ENCODE assay signal across 26 cellular contexts in the genomic region with DNA sequence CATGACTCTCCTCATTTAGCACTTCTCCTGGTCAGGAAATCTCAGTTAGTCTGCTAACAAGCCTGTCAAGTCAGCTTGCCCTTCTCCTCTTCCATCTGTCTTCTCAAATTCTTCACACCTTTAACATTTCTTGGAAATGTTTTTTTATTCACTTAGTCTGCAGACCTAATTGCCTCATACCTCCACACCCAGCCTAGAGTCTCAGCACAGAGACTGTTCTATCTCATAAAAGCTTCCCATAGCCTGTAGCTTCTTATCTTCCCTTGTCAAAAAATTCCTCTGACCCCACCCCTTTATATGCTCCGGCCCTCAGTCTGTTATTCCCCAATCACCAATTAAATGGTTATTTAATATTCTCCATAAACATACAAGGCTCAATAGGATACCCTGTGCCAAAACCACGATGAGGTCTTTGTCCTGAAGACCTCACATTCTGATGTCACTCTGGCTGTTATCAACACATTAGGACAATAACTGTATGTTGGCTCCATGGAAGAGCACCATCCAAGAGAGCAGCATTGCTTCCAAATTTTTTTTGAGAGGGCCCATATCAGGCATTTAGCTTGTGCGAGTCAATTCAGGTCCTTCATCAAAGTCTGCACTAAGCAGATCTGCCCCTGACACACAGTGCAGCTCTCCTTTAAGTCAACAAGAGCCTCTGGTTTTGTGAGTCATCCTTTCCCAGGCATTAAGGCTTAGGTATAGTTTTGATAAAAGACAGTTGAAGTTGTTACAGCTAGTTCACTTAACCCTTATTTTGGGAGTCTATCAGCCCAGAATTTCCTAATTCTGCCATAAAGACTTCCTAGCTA.
DNase-seq lines count a peak whose midpoint lies in the region; ATAC-seq, FAIRE-seq and TF ChIP-seq lines count a peak whose summit lies in the region.
"Had no signal": no experiment of that assay in that cellular context is flagged by ENCODE, and none has a peak within 500 bp of the region (broad histone marks: within the 10 kb centered on the region; RNA-seq: fewer than 3 reads in every experiment).

No MANE protein-coding gene starts in this region.

- no peaks in the 10 kb centered on the region for H3K36me3 Mint-ChIP-seq in activated naive CD8-positive, alpha-beta T cell treated with anti-CD3 and anti-CD28 coated beads, Interleukin-2, amount 50 U/mL, for 24 hours (ENCODE audit: low read depth)
- H3K36me3 Mint-ChIP-seq: activated naive CD4-positive, alpha-beta T cell treated with anti-CD3 and anti-CD28 coated beads, Interleukin-2, amount 50 U/mL, for 24 hours; CD8-positive, alpha-beta memory T cell had no signal

- no peaks in the 10 kb centered on the region for H3K36me3 ChIP-seq in endothelial cell of umbilical vein (ENCODE audit: control insufficient read depth in 2 of 2, extremely low read depth in 1 of 2, insufficient read depth in 2 of 2, low read length in 2 of 2)
- no peaks in the 10 kb centered on the region for H3K36me3 ChIP-seq in mesodermal cell (ENCODE audit: control insufficient read depth, insufficient read depth, low read length)
- H3K36me3 ChIP-seq: cardiac muscle cell, esophagus muscularis mucosa, lower lobe of right lung, ovary, sigmoid colon, tibial nerve had no signal

- H3K9me1 ChIP-seq in endothelial cell of umbilical vein (replicated peaks; ENCODE audit: control insufficient read depth, extremely low read depth, insufficient read depth, low read length), result no peaks in the 10 kb centered on the region

- dilution Hi-C loops in endothelial cell of umbilical vein (cut with MboI; ENCODE audit: extremely low pct_ligation_motif_present, low sequenced_read_pairs), result no loop called here

- H3K27ac Mint-ChIP-seq in activated naive CD8-positive, alpha-beta T cell treated with anti-CD3 and anti-CD28 coated beads, Interleukin-2, amount 50 U/mL, for 24 hours, result no peak overlapping the region
- H3K27ac Mint-ChIP-seq: activated B cell treated with CpG ODN at 0.5 μM for 24 hours; activated CD8-positive, alpha-beta T cell treated with anti-CD3 and anti-CD28 coated beads, Interleukin-2, amount 10 ng/mL, durations not matched to agents 7 days and 5 days; activated naive CD4-positive, alpha-beta T cell treated with anti-CD3 and anti-CD28 coated beads, Interleukin-2, amount 50 U/mL, for 24 hours; CD8-positive, alpha-beta memory T cell; GM23338 had no signal

- BruUV-seq in endothelial cell of umbilical vein (replicated peaks; lab: Mats Ljungman, UMichigan), result no TSS peak

- no peak overlapping the region for H3K4me3 Mint-ChIP-seq in activated naive CD8-positive, alpha-beta T cell treated with anti-CD3 and anti-CD28 coated beads, Interleukin-2, amount 50 U/mL, for 24 hours
- H3K4me3 Mint-ChIP-seq: activated B cell treated with CpG ODN at 0.5 μM for 24 hours; activated CD8-positive, alpha-beta T cell treated with anti-CD3 and anti-CD28 coated beads, Interleukin-2, amount 10 ng/mL, durations not matched to agents 7 days and 5 days; activated naive CD4-positive, alpha-beta T cell treated with anti-CD3 and anti-CD28 coated beads, Interleukin-2, amount 50 U/mL, for 24 hours; activated T-cell treated with anti-CD3 and anti-CD28 coated beads, Interleukin-2, amount 50 U/mL, for 4 hours; CD8-positive, alpha-beta memory T cell; GM23338 had no signal

- no peak for TF ChIP-seq CTCF in endothelial cell of umbilical vein (IDR thresholded peaks at IDR 0.05; ENCODE audit: extremely low read depth in 1 of 2, insufficient read depth in 1 of 2, low read depth in 1 of 2, low read length in 2 of 2)

- ATAC-seq in HG03442 (IDR thresholded peaks at IDR 0.05; ENCODE audit: unreplicated experiment) (no peak), Right ventricle myocardium superior (ENCODE audit: poor library complexity) (no peak)
- no peak for ATAC-seq in activated naive CD8-positive, alpha-beta T cell treated with anti-CD3 and anti-CD28 coated beads, Interleukin-2, amount 50 U/mL, for 24 hours
- ATAC-seq: activated CD8-positive, alpha-beta T cell treated with anti-CD3 and anti-CD28 coated beads, Interleukin-2, amount 10 ng/mL, durations not matched to agents 7 days and 5 days; activated T-cell treated with anti-CD3 and anti-CD28 coated beads, Interleukin-2, amount 50 U/mL, for 4 hours; GM23338; lower lobe of right lung; stimulated activated naive CD8-positive, alpha-beta T cell treated with anti-CD3 and anti-CD28 coated beads, Interleukin-15, Interleukin-2, amounts not matched to agents 100 U/mL and 50 U/mL, for 24 hours had no signal

- H3K9ac ChIP-seq in endothelial cell of umbilical vein (replicated peaks; ENCODE audit: extremely low read depth, insufficient read depth, low read length), result no peak overlapping the region

- H4K20me1 ChIP-seq in endothelial cell of umbilical vein (replicated peaks; ENCODE audit: control insufficient read depth, extremely low read depth, insufficient read depth, low read length), result no peaks in the 10 kb centered on the region

- POLR2A ChIA-PET in endothelial cell of umbilical vein (lab: Charles Lee), result no interaction called here

- H3K4me3 ChIP-seq in endothelial cell of umbilical vein (replicated peaks in 1 of 3; ENCODE audit: insufficient read depth in 1 of 3, low read depth in 1 of 3, low read length in 3 of 3) (no peak overlapping the region), mesodermal cell (ENCODE audit: extremely low read depth, insufficient read depth, low read length, poor library complexity, severe bottlenecking) (no peak overlapping the region)
- H3K4me3 ChIP-seq: cardiac muscle cell, esophagus muscularis mucosa, GM23338, lower lobe of right lung, ovary, PC-9, sigmoid colon, tibial nerve had no signal

- WGBS in mesodermal cell (ENCODE audit: insufficient coverage in 2 of 2), 2 experiments, result 83 to 89% methylated on average over 2 of the region's 3 CpGs

- in situ Hi-C loops in ACHN (cut with HindIII; ENCODE audit: low pct_ligation_motif_present, low pct_unique_long_range_greater_than_20kb, low sequenced_read_pairs), result no loop called here

- DNase-seq in Daoy (ENCODE audit: low read depth) (peak; percentile 56), OCI-M1 (lab: John Stamatoyannopoulos, UW) (peak; percentile 49), endothelial cell of umbilical vein (ENCODE audit: low read depth, low spot score) (peak; percentile 35), ACHN (no peak), Right ventricle myocardium superior (no peak)
- no peak for DNase-seq in activated naive CD8-positive, alpha-beta T cell treated with anti-CD3 and anti-CD28 coated beads, Interleukin-2, amount 50 U/mL, for 24 hours
- DNase-seq: activated B cell treated with CpG ODN at 0.5 μM for 24 hours; activated CD8-positive, alpha-beta T cell treated with anti-CD3 and anti-CD28 coated beads, Interleukin-2, amount 10 ng/mL, durations not matched to agents 7 days and 5 days; activated T-cell treated with anti-CD3 and anti-CD28 coated beads, Interleukin-2, amount 50 U/mL, for 4 hours; CD8-positive, alpha-beta memory T cell; DMS79 treated with DMSO at 0.1 percent for 48 hours; lower lobe of right lung; NCI-H1694 treated with DMSO at 0.1 percent for 48 hours; ovary; PC-9; sigmoid colon; stimulated activated CD4-positive, alpha-beta T cell treated with anti-CD3 and anti-CD28 coated beads, Interleukin-2, amount 100 ng/mL, for 24 hours; stimulated activated naive CD8-positive, alpha-beta T cell treated with anti-CD3 and anti-CD28 coated beads, Interleukin-15, Interleukin-2, amounts not matched to agents 100 U/mL and 50 U/mL, for 24 hours; T-helper 2 cell had no signal

- no peak overlapping the region for H3K4me2 ChIP-seq in endothelial cell of umbilical vein (ENCODE audit: insufficient read depth, low read length)
- H3K4me2 ChIP-seq: GM23338, PC-9 had no signal

- no peaks in the 10 kb centered on the region for H3K4me1 ChIP-seq in endothelial cell of umbilical vein (ENCODE audit: control insufficient read depth, extremely low read depth, insufficient read depth, low read length)
- H3K4me1 ChIP-seq in mesodermal cell (ENCODE audit: control insufficient read depth, insufficient read depth, low read length, poor library complexity, severe bottlenecking), result peaks cover 16% of the 10 kb centered on the region
- H3K4me1 ChIP-seq: esophagus muscularis mucosa, lower lobe of right lung, sigmoid colon had no signal

- H3K9me3 ChIP-seq in endothelial cell of umbilical vein (replicated peaks; ENCODE audit: control insufficient read depth, insufficient read depth, low read length) (no peaks in the 10 kb centered on the region), mesodermal cell (ENCODE audit: control insufficient read depth, low read length) (no peaks in the 10 kb centered on the region)
- H3K9me3 ChIP-seq: esophagus muscularis mucosa, lower lobe of right lung, ovary, sigmoid colon, tibial nerve had no signal

- no peak overlapping the region for H2AFZ ChIP-seq in endothelial cell of umbilical vein (ENCODE audit: low read depth, low read length)
- H2AFZ ChIP-seq: GM23338, PC-9 had no signal

- H3K27ac ChIP-seq in endothelial cell of umbilical vein (ENCODE audit: insufficient read depth, low read depth, low read length), result no peak overlapping the region
- peak overlapping the region; percentile 73 for H3K27ac ChIP-seq in mesodermal cell (ENCODE audit: low read depth, low read length, severe bottlenecking)
- H3K27ac ChIP-seq: cardiac muscle cell, esophagus muscularis mucosa, lower lobe of right lung, ovary, PC-9, sigmoid colon, tibial nerve had no signal

- FAIRE-seq in endothelial cell of umbilical vein (lab: Jason Lieb, UNC), result peak; percentile 26

- TF ChIP-seq POLR2A in endothelial cell of umbilical vein (IDR thresholded peaks at IDR 0.05; ENCODE audit: low read depth, low read length), result no peak

- H3K27me3 ChIP-seq in endothelial cell of umbilical vein (ENCODE audit: control insufficient read depth in 2 of 2, insufficient read depth in 2 of 2, low read length in 2 of 2), result peaks cover 3% of the 10 kb centered on the region in 2 experiments
- H3K27me3 ChIP-seq: cardiac muscle cell, esophagus muscularis mucosa, ovary, sigmoid colon, tibial nerve had no signal

- H3K27me3 Mint-ChIP-seq in activated naive CD8-positive, alpha-beta T cell treated with anti-CD3 and anti-CD28 coated beads, Interleukin-2, amount 50 U/mL, for 24 hours, result no peaks in the 10 kb centered on the region
- H3K27me3 Mint-ChIP-seq: activated B cell treated with CpG ODN at 0.5 μM for 24 hours; CD8-positive, alpha-beta memory T cell had no signal

- H3K79me2 ChIP-seq in endothelial cell of umbilical vein (ENCODE audit: control insufficient read depth, insufficient read depth, low read length), result no peaks in the 10 kb centered on the region

- intact Hi-C loops in endothelial cell of umbilical vein (cut with micrococcal nuclease) (no loop called here), Right ventricle myocardium superior (cut with DNase I) (no loop called here)

- H3K9me3 Mint-ChIP-seq in activated naive CD8-positive, alpha-beta T cell treated with anti-CD3 and anti-CD28 coated beads, Interleukin-2, amount 50 U/mL, for 24 hours, result no peaks in the 10 kb centered on the region
- H3K9me3 Mint-ChIP-seq: activated B cell treated with CpG ODN at 0.5 μM for 24 hours; activated naive CD4-positive, alpha-beta T cell treated with anti-CD3 and anti-CD28 coated beads, Interleukin-2, amount 50 U/mL, for 24 hours; GM23338 had no signal

- H3K4me1 Mint-ChIP-seq in activated naive CD8-positive, alpha-beta T cell treated with anti-CD3 and anti-CD28 coated beads, Interleukin-2, amount 50 U/mL, for 24 hours, result no peaks in the 10 kb centered on the region
- H3K4me1 Mint-ChIP-seq: activated B cell treated with CpG ODN at 0.5 μM for 24 hours; activated naive CD4-positive, alpha-beta T cell treated with anti-CD3 and anti-CD28 coated beads, Interleukin-2, amount 50 U/mL, for 24 hours; CD8-positive, alpha-beta memory T cell; GM23338 had no signal

- CTCF ChIA-PET in endothelial cell of umbilical vein (lab: Charles Lee), result interaction anchor here (0.8 to 1.0 kb wide), 3 partner anchors 9 to 59 kb away, joined by 3 read pairs; no protein-coding TSS in a partner anchor

Comparison
In these comparisons a context has a peak if more than half of its experiments do, and no peak if none do; other contexts are left out.
1. DNase-seq: peak in Daoy (single experiment), OCI-M1 (single experiment) and endothelial cell of umbilical vein (single experiment); none in activated naive CD8-positive, alpha-beta T cell treated with anti-CD3 and anti-CD28 coated beads, Interleukin-2, amount 50 U/mL, for 24 hours (single experiment), ACHN (single experiment) and Right ventricle myocardium superior (single experiment).